Comparison of ENCODE assay signal across 6 cellular contexts in genomic region chr3:184339451-184340135, GRCh38. TPM values are rescaled to one million over a fixed set of nuclear protein-coding genes. Genes with fewer than 3 reads are reported as not detected.
"Had no signal": no experiment of that assay in that cellular context is flagged by ENCODE, and none has a peak within 500 bp of the region (broad histone marks: within the 10 kb centered on the region; RNA-seq: fewer than 3 reads in every experiment).

No MANE protein-coding gene starts in this region.

RNA-seq across cellular contexts. Expression of gene THPO, which starts 38.4 kb away (rescaled TPM):
- total RNA-seq: activated CD8-positive, alpha-beta T cell treated with anti-CD3 and anti-CD28 coated beads, Interleukin-2, amount 10 ng/mL, durations not matched to agents 7 days and 5 days; activated T-helper 1 cell treated with anti-CD3 and anti-CD28 coated beads, Interleukin-12 subunit alpha, Interleukin-12 subunit beta, Interleukin-2, Interleukin-4 antibody, amounts not matched to agents 30 ng/mL and 10 ng/mL and 1 ng/mL, durations not matched to agents 14 hours and 24 hours and 36 hours; body of pancreas; endothelial cell of umbilical vein; foreskin keratinocyte; myocyte had no signal
- polyA plus RNA-seq: foreskin keratinocyte had no signal
